ENCODE assay signal across 8 cellular contexts in the genomic region with DNA sequence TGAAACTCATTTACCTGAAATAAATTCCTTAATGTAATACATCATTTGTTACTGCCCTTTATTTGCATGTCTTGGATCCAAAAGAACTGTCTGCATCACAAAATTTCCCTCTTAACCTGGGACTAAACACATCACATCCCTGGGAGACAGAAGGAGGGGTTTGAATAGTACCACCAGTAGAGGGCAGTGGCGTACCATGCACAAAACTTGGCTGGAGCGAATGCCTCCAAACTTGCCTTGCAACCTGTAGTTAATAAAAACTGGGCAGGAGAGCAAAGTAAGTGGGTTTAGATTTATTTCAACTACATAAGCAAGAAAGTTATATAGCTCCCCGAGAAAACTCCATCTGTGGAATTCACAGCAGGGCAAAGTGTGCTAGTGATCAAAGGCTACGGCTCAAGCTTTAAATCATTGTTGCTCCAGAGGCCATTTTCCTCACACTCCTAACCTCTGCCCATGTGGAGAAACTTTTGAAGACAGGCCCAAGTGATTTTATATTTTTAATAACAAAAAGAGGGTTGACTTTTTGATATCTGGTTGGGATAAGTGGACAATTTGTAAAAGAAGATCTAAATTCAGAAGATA.
DNase-seq lines count a peak whose midpoint lies in the region; ATAC-seq and TF ChIP-seq lines count a peak whose summit lies in the region.

No MANE protein-coding gene starts in this region.

- ATAC-seq in heart right ventricle (peak in 1 of 8 donors; percentile 65), Right ventricle myocardium superior (ENCODE audit: poor library complexity) (no peak), HG02642 (IDR thresholded peaks at IDR 0.05; ENCODE audit: poor library complexity, unreplicated experiment) (peak; percentile 64), left colon (no peak)
- no peak for ATAC-seq in stimulated activated naive CD8-positive, alpha-beta T cell treated with anti-CD3 and anti-CD28 coated beads, Interleukin-15, amount 100 ng/mL, for 72 hours

- H3K4me1 Mint-ChIP-seq in stimulated activated naive CD8-positive, alpha-beta T cell treated with anti-CD3 and anti-CD28 coated beads, Interleukin-15, amount 100 ng/mL, for 72 hours, result no peaks in the 10 kb centered on the region

- peaks cover 0 to 11% (median 0%) of the 10 kb centered on the region in 9 donors for H3K4me1 ChIP-seq in heart right ventricle

- no peaks in the 10 kb centered on the region for H3K9me3 Mint-ChIP-seq in stimulated activated naive CD8-positive, alpha-beta T cell treated with anti-CD3 and anti-CD28 coated beads, Interleukin-15, amount 100 ng/mL, for 72 hours

- no peak overlapping the region for H3K27ac ChIP-seq in heart right ventricle
- no peak overlapping the region for H3K27ac ChIP-seq in brain microvascular endothelial cell

- H3K27ac Mint-ChIP-seq in stimulated activated naive CD8-positive, alpha-beta T cell treated with anti-CD3 and anti-CD28 coated beads, Interleukin-15, amount 100 ng/mL, for 72 hours, result no peak overlapping the region

- intact Hi-C loops in heart right ventricle (cut with DNase I), result no loop called here
- intact Hi-C loops in Right ventricle myocardium superior (cut with DNase I), result no loop called here
- intact Hi-C loops in left colon (cut with DNase I, micrococcal nuclease), result loop anchor here in 1 of 2 donors (5.0 kb wide), 1 partner anchor 187 kb away; no protein-coding TSS in a partner anchor

- in situ Hi-C loops in brain microvascular endothelial cell (cut with HindIII; ENCODE audit: low pct_ligation_motif_present, low sequenced_read_pairs), result no loop called here

- DNase-seq in heart right ventricle (peak; percentile 10 to 21), Right ventricle myocardium superior (no peak), NCI-H82 treated with DMSO at 0.1 percent for 48 hours (lab: John Stamatoyannopoulos, UW; ENCODE audit: unreplicated experiment) (peak; percentile 19), brain microvascular endothelial cell (peak; percentile 34), left colon (peak; percentile 24 to 34), NCI-H2227 treated with DMSO at 0.1 percent for 48 hours (lab: John Stamatoyannopoulos, UW) (no peak)
- DNase-seq in stimulated activated naive CD8-positive, alpha-beta T cell treated with anti-CD3 and anti-CD28 coated beads, Interleukin-15, amount 100 ng/mL, for 72 hours, result peak; percentile 24 to 26

- H3K4me3 ChIP-seq in heart right ventricle, result no peak overlapping the region
- no peak overlapping the region for H3K4me3 ChIP-seq in brain microvascular endothelial cell (ENCODE audit: low read depth, low read length)

- no peaks in the 10 kb centered on the region for H3K27me3 Mint-ChIP-seq in stimulated activated naive CD8-positive, alpha-beta T cell treated with anti-CD3 and anti-CD28 coated beads, Interleukin-15, amount 100 ng/mL, for 72 hours

- H3K4me3 Mint-ChIP-seq in stimulated activated naive CD8-positive, alpha-beta T cell treated with anti-CD3 and anti-CD28 coated beads, Interleukin-15, amount 100 ng/mL, for 72 hours, result no peak overlapping the region

- 38 to 43% methylated on average over 4 of the region's 4 CpGs for WGBS in heart right ventricle, 2 donors

- peaks cover 0 to 12% (median 0%) of the 10 kb centered on the region in 11 donors for H3K9me3 ChIP-seq in heart right ventricle

- H3K27me3 ChIP-seq in heart right ventricle (peaks cover 0 to 4% (median 0%) of the 10 kb centered on the region in 7 donors), brain microvascular endothelial cell (replicated peaks) (no peaks in the 10 kb centered on the region)

- TF ChIP-seq CTCF in heart right ventricle (IDR thresholded peaks at IDR 0.05) (peak; percentile 30 to 78 (median 65)), brain microvascular endothelial cell (IDR thresholded peaks at IDR 0.05; ENCODE audit: low read depth, low read length, missing control alignments) (peak; percentile 77)

- no peaks in the 10 kb centered on the region for H3K36me3 ChIP-seq in heart right ventricle
- H3K36me3 ChIP-seq in brain microvascular endothelial cell (replicated peaks), result no peaks in the 10 kb centered on the region

Comparison
In these comparisons a context has a peak if more than half of its experiments do, and no peak if none do; other contexts are left out.
1. DNase-seq: peak in heart right ventricle (2 of 2), NCI-H82 treated with DMSO at 0.1 percent for 48 hours (single experiment), brain microvascular endothelial cell (single experiment), left colon (2 of 2) and stimulated activated naive CD8-positive, alpha-beta T cell treated with anti-CD3 and anti-CD28 coated beads, Interleukin-15, amount 100 ng/mL, for 72 hours (2 of 2); none in Right ventricle myocardium superior (single experiment) and NCI-H2227 treated with DMSO at 0.1 percent for 48 hours (single experiment).